ENCODE assay signal across 22 cellular contexts in the genomic region with DNA sequence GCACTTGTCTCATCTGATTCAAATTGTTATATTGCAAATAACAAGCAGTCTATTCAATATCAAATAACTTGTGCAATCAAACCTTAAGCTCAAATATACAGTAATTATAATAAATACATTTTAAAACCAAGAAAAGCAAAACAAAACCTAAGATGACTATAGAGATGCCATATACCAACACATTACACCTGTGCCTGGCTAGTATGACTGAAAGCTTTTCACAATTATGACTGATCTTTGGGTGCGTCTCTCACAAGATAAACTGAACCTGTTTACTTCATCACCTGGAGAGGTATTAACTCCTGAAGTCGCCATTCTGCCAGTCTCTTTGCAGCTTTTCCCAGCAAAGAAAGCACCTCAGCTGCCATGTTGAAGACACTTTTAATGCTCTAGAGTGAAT. TPM values are rescaled to one million over a fixed set of nuclear protein-coding genes. Genes with fewer than 3 reads are reported as not detected.
DNase-seq lines count a peak whose midpoint lies in the region; ATAC-seq, FAIRE-seq and TF ChIP-seq lines count a peak whose summit lies in the region.
"Had no signal": no experiment of that assay in that cellular context is flagged by ENCODE, and none has a peak within 500 bp of the region (broad histone marks: within the 10 kb centered on the region; RNA-seq: fewer than 3 reads in every experiment).

No MANE protein-coding gene starts in this region.

- H3K79me2 ChIP-seq in HepG2 (ENCODE audit: insufficient read depth, low read length), result peaks cover 97% of the 10 kb centered on the region
- H3K79me2 ChIP-seq in PC-9 (ENCODE audit: low read depth), result peaks cover 11% of the 10 kb centered on the region; the same call in 1 of the 2 replicates

- peaks cover 94% of the 10 kb centered on the region for H4K20me1 ChIP-seq in HepG2 (ENCODE audit: insufficient read depth, low read length)
- no peaks in the 10 kb centered on the region for H4K20me1 ChIP-seq in PC-9 (ENCODE audit: insufficient read depth)

- H3K9ac ChIP-seq in HepG2 (ENCODE audit: insufficient read depth, low read depth, low read length), result no peak overlapping the region
- H3K9ac ChIP-seq: BLaER1 had no signal

- H3K4me1 ChIP-seq in HepG2 (ENCODE audit: insufficient read depth, low read length) (peaks cover 94% of the 10 kb centered on the region), right lobe of liver (peaks cover 0 to 7% (median 0%) of the 10 kb centered on the region in 4 donors), PC-9 (replicated peaks; ENCODE audit: insufficient read depth) (0 out of 2 replicates have a peak, but pooled peaks cover 4% of the 10 kb centered on the region), neutrophil (ENCODE audit: control insufficient read depth in 1 of 2, insufficient read depth in 1 of 2, low read depth in 1 of 2, low read length in 1 of 2) (peaks cover 12 to 13% of the 10 kb centered on the region in 2 experiments), A673 (ENCODE audit: insufficient read depth, low read length, poor library complexity, severe bottlenecking) (no peaks in the 10 kb centered on the region)
- H3K4me1 ChIP-seq: BLaER1, Caco-2 had no signal

- no peaks in the 10 kb centered on the region for H3K27me3 ChIP-seq in HepG2 (ENCODE audit: control insufficient read depth in 1 of 2, insufficient read depth in 2 of 2, low read length in 2 of 2)
- H3K27me3 ChIP-seq in right lobe of liver, result peaks cover 0 to 29% of the 10 kb centered on the region in 2 donors
- H3K27me3 ChIP-seq in PC-9 (ENCODE audit: insufficient read depth, low read depth), result no peaks in the 10 kb centered on the region
- H3K27me3 ChIP-seq in neutrophil, result no peaks in the 10 kb centered on the region
- H3K27me3 ChIP-seq in A673 (replicated peaks; ENCODE audit: insufficient read depth, low read depth, low read length, poor library complexity), result no peaks in the 10 kb centered on the region

- peaks cover 4 to 49% of the 10 kb centered on the region in 2 experiments for H3K36me3 ChIP-seq in HepG2 (replicated peaks in 1 of 2; ENCODE audit: control insufficient read depth in 1 of 2, insufficient read depth in 2 of 2, low read length in 2 of 2)
- H3K36me3 ChIP-seq in right lobe of liver, result no peaks in the 10 kb centered on the region
- no peaks in the 10 kb centered on the region for H3K36me3 ChIP-seq in PC-9 (ENCODE audit: low read depth)
- H3K36me3 ChIP-seq in neutrophil, result no peaks in the 10 kb centered on the region
- H3K36me3 ChIP-seq in A673 (ENCODE audit: insufficient read depth, low read length, poor library complexity, severe bottlenecking), result no peaks in the 10 kb centered on the region
- H3K36me3 ChIP-seq: BLaER1 had no signal

- no peak for TF ChIP-seq POLR2A in HepG2 (IDR thresholded peaks at IDR 0.05; ENCODE audit: insufficient read depth in 1 of 2, low read depth in 2 of 2, low read length in 2 of 2)
- TF ChIP-seq POLR2A in right lobe of liver (IDR thresholded peaks at IDR 0.05), result no peak
- TF ChIP-seq POLR2A in GM12891 (IDR thresholded peaks at IDR 0.05; ENCODE audit: low read depth, low read length), result no peak

- CTCF ChIA-PET in HepG2 (lab: Yijun Ruan, JAX; ENCODE audit: low intra/inter-chr PET ratio, low total read pairs), result no interaction called here
- CTCF ChIA-PET in PC-9 (lab: Charles Lee), result no interaction called here
- CTCF ChIA-PET in A673 (lab: Charles Lee), result no interaction called here

- TF ChIP-seq EP300 in HepG2 (IDR thresholded peaks at IDR 0.05; ENCODE audit: low read depth in 2 of 2, low read length in 2 of 2) (no peak), HepG2 (CRISPR knock-in tag; IDR thresholded peaks at IDR 0.05; ENCODE audit: borderline replicate concordance) (no peak)

- TF ChIP-seq CTCF in HepG2 (CRISPR knock-in tag; IDR thresholded peaks at IDR 0.05) (no peak), right lobe of liver (IDR thresholded peaks at IDR 0.05) (no peak), PC-9 (conservative IDR thresholded peaks at IDR 0.05) (no peak), neutrophil (IDR thresholded peaks at IDR 0.05) (no peak), A673 (conservative IDR thresholded peaks at IDR 0.05; ENCODE audit: low read depth, low read length) (no peak)

- no TSS peak for BruUV-seq in HepG2 (replicated peaks; lab: Mats Ljungman, UMichigan)
- BruUV-seq in PC-9 (replicated peaks; lab: Mats Ljungman, UMichigan), result no TSS peak
- no TSS peak for BruUV-seq in A673 (replicated peaks; lab: Mats Ljungman, UMichigan)

- H3K4me2 ChIP-seq in HepG2 (ENCODE audit: low read depth, low read length) (0 out of 2 replicates have a peak overlapping the region, but pooled peaks have one; percentile 12), PC-9 (0 out of 2 replicates have a peak overlapping the region, but pooled peaks have one; percentile 1)
- H3K4me2 ChIP-seq: BLaER1 had no signal

- no peak for ATAC-seq in HepG2
- ATAC-seq in right lobe of liver, result no peak
- peak; percentile 49 for ATAC-seq in esophagus mucosa
- ATAC-seq in GM19467 (IDR thresholded peaks at IDR 0.05; ENCODE audit: unreplicated experiment), result no peak
- ATAC-seq: CD8-positive, alpha-beta T cell; GM12878; HCT116 had no signal

- FAIRE-seq in HepG2 (lab: Jason Lieb, UNC), result no peak
- FAIRE-seq in GM12891 (lab: Jason Lieb, UNC), result no peak
- FAIRE-seq: GM12878, GM18507, H1 had no signal

- H3K9me2 ChIP-seq in PC-9 (ENCODE audit: insufficient read depth), result no peaks in the 10 kb centered on the region

- in situ Hi-C loops in HepG2 (cut with HindIII; ENCODE audit: extremely low pct_ligation_motif_present, low pct_unique_long_range_greater_than_20kb), result no loop called here

- no peak for DNase-seq in HepG2 (ENCODE audit: low spot score)
- DNase-seq in right lobe of liver, result no peak
- DNase-seq in PC-9, result no peak
- no peak for DNase-seq in GM12891 (ENCODE audit: insufficient read length, low spot score)
- DNase-seq in A673 (ENCODE audit: low spot score), result no peak
- DNase-seq: Caco-2; CD4-positive, CD25-positive, alpha-beta regulatory T cell; CD8-positive, alpha-beta T cell; DMS153; DMS79; EL; GDM1; H9 had no signal

- WGBS in HepG2 (ENCODE audit: low lambda C conversion rate), result 68% methylated on average over 2 of the region's 2 CpGs
- 78% methylated on average over 2 of the region's 2 CpGs for WGBS in right lobe of liver (ENCODE audit: insufficient coverage, low coverage, low lambda C conversion rate, missing lambda C conversion rate)

- POLR2A ChIA-PET in HepG2 (lab: Yijun Ruan, JAX) (no interaction called here), PC-9 (lab: Charles Lee; ENCODE audit: unreplicated experiment) (no interaction called here), A673 (lab: Charles Lee; ENCODE audit: low non-redundant PET) (no interaction called here)

- no peak overlapping the region for H3K27ac ChIP-seq in HepG2 (ENCODE audit: extremely low read length, insufficient read depth, low read length)
- H3K27ac ChIP-seq in right lobe of liver, result no peak overlapping the region
- no peak overlapping the region for H3K27ac ChIP-seq in PC-9
- H3K27ac ChIP-seq in neutrophil, result peak overlapping the region; percentile 52
- no peak overlapping the region for H3K27ac ChIP-seq in A673 (ENCODE audit: low read depth, low read length, poor library complexity, severe bottlenecking)
- H3K27ac ChIP-seq: BLaER1, C4-2B had no signal

- H3K9me3 ChIP-seq in HepG2 (ENCODE audit: low read length) (no peaks in the 10 kb centered on the region), right lobe of liver (no peaks in the 10 kb centered on the region), PC-9 (ENCODE audit: insufficient read depth, low read depth) (no peaks in the 10 kb centered on the region), neutrophil (no peaks in the 10 kb centered on the region), A673 (ENCODE audit: low read depth, low read length, poor library complexity, severe bottlenecking) (no peaks in the 10 kb centered on the region)
- H3K9me3 ChIP-seq: BLaER1, Caco-2 had no signal

- peaks cover 5% of the 10 kb centered on the region; the same call in 1 of the 2 replicates for H3F3A ChIP-seq in PC-9 (ENCODE audit: insufficient read depth, low read depth)

- H3K4me3 ChIP-seq in HepG2 (replicated peaks in 1 of 3; ENCODE audit: insufficient read depth in 1 of 3, low read depth in 2 of 3, low read length in 3 of 3) (no peak overlapping the region), right lobe of liver (no peak overlapping the region), PC-9 (no peak overlapping the region), neutrophil (ENCODE audit: low read depth in 1 of 2, low read length in 1 of 2) (no peak overlapping the region), A673 (ENCODE audit: low read depth, low read length, poor library complexity, severe bottlenecking) (no peak overlapping the region)
- H3K4me3 ChIP-seq: BLaER1, GM12878 had no signal

- intact Hi-C loops in HepG2 (cut with micrococcal nuclease; ENCODE audit: unreplicated experiment), result no loop called here
- intact Hi-C loops in right lobe of liver (cut with DNase I), result no loop called here
- intact Hi-C loops in PC-9 (cut with micrococcal nuclease; ENCODE audit: unreplicated experiment), result no loop called here
- intact Hi-C loops in A673 (cut with micrococcal nuclease; ENCODE audit: unreplicated experiment), result no loop called here

- no peak for TF ChIP-seq RAD21 in HepG2 (CRISPR knock-in tag; IDR thresholded peaks at IDR 0.05)

- H2AFZ ChIP-seq in HepG2 (ENCODE audit: low read length), result no peak overlapping the region
- H2AFZ ChIP-seq in PC-9, result no peak overlapping the region

RNA-seq across cellular contexts. Expression of a gene that starts 41.3 kb away (rescaled TPM):
- total RNA-seq in HepG2 (2016; rRNA removed; fragmentation: Illumina TruSeq; extraction: Trizol) (316 and 521 TPM in 2 replicates), right lobe of liver (10 to 100 TPM in 2 of 6 experiments, 1 to 10 TPM in 4; 1.8 to 76.7 (median 5.3) TPM), PC-9 (2021) (78.6 and 81.1 TPM in 2 replicates), esophagus mucosa (28.7 TPM), A673 (2021) (48.3 and 59.7 TPM in 2 replicates)
- total RNA-seq in HepG2 (2016; cell fraction: cytosol; rRNA removed; fragmentation: Illumina TruSeq; extraction: Trizol; ENCODE audit: low read depth), result 26.7 and 28.6 TPM in 2 replicates
- 304 and 484 TPM in 2 replicates for total RNA-seq in HepG2 (2016; cell fraction: insoluble cytoplasmic fraction; rRNA removed; fragmentation: Illumina TruSeq; extraction: Trizol)
- 83.2 and 99.0 TPM in 2 replicates for total RNA-seq in HepG2 (2016; cell fraction: membrane; rRNA removed; fragmentation: Illumina TruSeq; extraction: Trizol)
- total RNA-seq in HepG2 (2016; cell fraction: nucleus; rRNA removed; fragmentation: Illumina TruSeq; extraction: Trizol), result 195 and 201 TPM in 2 replicates
- polyA plus RNA-seq in HepG2 (2011; rRNA removed), result 176 and 207 TPM in 2 replicates
- 107 and 171 TPM in 2 replicates for polyA plus RNA-seq in HepG2 (2011; cell fraction: cytosol; rRNA removed)
- polyA plus RNA-seq in HepG2 (2011; cell fraction: nucleus; rRNA removed), result 84.2 and 108 TPM in 2 replicates
- polyA plus RNA-seq in HepG2 (2012), result 293 and 329 TPM in 2 replicates
- polyA plus RNA-seq in HepG2 (2016; cell fraction: cytosol; fragmentation: Illumina TruSeq; extraction: Trizol; ENCODE audit: low read depth), result 5.7 and 7.1 TPM in 2 replicates
- polyA plus RNA-seq in HepG2 (2016; cell fraction: insoluble cytoplasmic fraction; fragmentation: Illumina TruSeq; extraction: Trizol; ENCODE audit: low read depth), result 281 and 310 TPM in 2 replicates
- 26.0 and 28.9 TPM in 2 replicates for polyA plus RNA-seq in HepG2 (2016; cell fraction: membrane; fragmentation: Illumina TruSeq; extraction: Trizol; ENCODE audit: low read depth)
- polyA plus RNA-seq in HepG2 (2016; cell fraction: nucleus; fragmentation: Illumina TruSeq; extraction: Trizol; ENCODE audit: insufficient read depth, low read depth), result 191 and 192 TPM in 2 replicates
- 51.4 and 478 TPM in 2 replicates for polyA minus RNA-seq in HepG2 (2011; rRNA and poly(A)+ RNA removed; ENCODE audit: low replicate concordance)
- polyA minus RNA-seq in HepG2 (2011; cell fraction: cytosol; rRNA and poly(A)+ RNA removed), result 475 and 658 TPM in 2 replicates
- polyA minus RNA-seq in HepG2 (2011; cell fraction: nucleus; rRNA and poly(A)+ RNA removed), result 386 and 495 TPM in 2 replicates
- polyA plus RNA-seq in GM12891 (2012; ENCODE audit: low read depth, missing spikeins), result 13.1 TPM
